In the genomic region with DNA sequence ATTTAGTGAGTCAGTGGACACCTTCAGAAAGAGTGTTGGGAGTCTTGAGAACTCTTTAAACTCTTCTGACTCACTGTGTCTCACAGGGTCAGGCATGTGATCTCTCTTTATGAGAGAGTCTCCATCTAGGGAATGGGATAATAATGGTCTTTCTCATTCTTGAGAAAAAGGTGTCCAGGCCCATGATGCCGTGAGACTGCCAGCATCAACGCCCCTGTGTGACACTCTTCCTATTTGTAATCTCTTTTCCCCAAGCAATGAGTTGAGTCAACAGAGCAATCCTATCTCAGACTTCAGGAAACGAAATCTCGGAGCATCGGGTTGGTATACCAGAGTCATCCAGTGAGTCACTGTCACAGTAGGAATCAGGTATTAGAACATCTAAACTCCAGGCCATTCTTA, we compare ENCODE assay signal across 23 cellular contexts.
A peak's percentile ranks its signal among the peaks of the same experiment; 100 is the strongest.
DNase-seq lines count a peak whose midpoint lies in the region; ATAC-seq and TF ChIP-seq lines count a peak whose summit lies in the region.
"Had no signal": no experiment of that assay in that cellular context is flagged by ENCODE, and none has a peak within 500 bp of the region (broad histone marks: within the 10 kb centered on the region; RNA-seq: fewer than 3 reads in every experiment).

No MANE protein-coding gene starts in this region.

- TF ChIP-seq POLR2A in tibial nerve (IDR thresholded peaks at IDR 0.05) = no peak

- no peaks in the 10 kb centered on the region for H3K9me3 ChIP-seq in tibial nerve
- H3K9me3 ChIP-seq: ascending aorta, gastroesophageal sphincter, left lung, uterus had no signal

- no peaks in the 10 kb centered on the region for H3K27me3 ChIP-seq in tibial nerve
- H3K27me3 ChIP-seq: ascending aorta, left lung, uterus had no signal

- no peaks in the 10 kb centered on the region for H3K36me3 ChIP-seq in tibial nerve
- H3K36me3 ChIP-seq: ascending aorta, gastroesophageal sphincter, left lung, uterus had no signal

- TF ChIP-seq EP300 in tibial nerve (IDR thresholded peaks at IDR 0.05) = no peak

- no peak for ATAC-seq in GM18498 (IDR thresholded peaks at IDR 0.05; ENCODE audit: unreplicated experiment)
- ATAC-seq: activated T-cell treated with anti-CD3 and anti-CD28 coated beads, Interleukin-2, amount 50 U/mL, for 4 hours; gastroesophageal sphincter; K562; left lung; WTC11 had no signal

- in situ Hi-C loops in astrocyte of the spinal cord (cut with HindIII; ENCODE audit: low sequenced_read_pairs) = no loop called here

- WGBS in tibial nerve, 2 donors = 91 to 94% methylated on average over 5 of the region's 5 CpGs

- TF ChIP-seq CTCF in AG09309 (IDR thresholded peaks at IDR 0.05; ENCODE audit: control insufficient read depth, insufficient read depth, low read depth, low read length, missing control alignments) (no peak), astrocyte of the spinal cord (IDR thresholded peaks at IDR 0.05; ENCODE audit: low read depth, low read length) (no peak), tibial nerve (IDR thresholded peaks at IDR 0.05) (no peak)

- DNase-seq in AG09309 (ENCODE audit: low read depth) (peak; percentile 7), M059J (ENCODE audit: low read depth) (peak; percentile 85), astrocyte of the spinal cord (ENCODE audit: low read depth, low spot score) (peak; percentile 36), islet precursor cell (peak; percentile 62), tibial nerve (ENCODE audit: low spot score in 2 of 2) (no peak), SW480 (ENCODE audit: low spot score) (no peak)
- no peak for DNase-seq in activated CD4-positive, alpha-beta T cell treated with anti-CD3 and anti-CD28 coated beads for 4 hours
- DNase-seq: activated naive CD4-positive, alpha-beta T cell treated with anti-CD3 and anti-CD28 coated beads, Interleukin-2, amount 10 ng/mL, durations not matched to agents 7 days and 5 days; activated T-cell treated with anti-CD3 and anti-CD28 coated beads, Interleukin-2, amount 50 U/mL, for 4 hours; DMS153; left lung; NCI-H1048; NCI-H1930; NK-92 treated with Interleukin-12 subunit alpha and Interleukin-12 subunit beta, amount 100 ng/mL, for 24 hours; SHP77; T-helper 1 cell; uterus had no signal

- H3K27ac ChIP-seq in tibial nerve = no peak overlapping the region
- H3K27ac ChIP-seq: ascending aorta, C4-2B, gastroesophageal sphincter, left lung, uterus had no signal

- no peaks in the 10 kb centered on the region for H3K4me1 ChIP-seq in tibial nerve
- H3K4me1 ChIP-seq: ascending aorta, gastroesophageal sphincter, left lung, uterus had no signal

- H3K4me3 ChIP-seq in AG09309 (ENCODE audit: control insufficient read depth, low read depth, low read length) = no peak overlapping the region
- no peak overlapping the region for H3K4me3 ChIP-seq in astrocyte of the spinal cord (ENCODE audit: low read depth, low read length)
- no peak overlapping the region for H3K4me3 ChIP-seq in tibial nerve
- H3K4me3 ChIP-seq: ascending aorta, gastroesophageal sphincter, K562, left lung, uterus had no signal

Comparison
In these comparisons a context has a peak if more than half of its experiments do, and no peak if none do; other contexts are left out.
1. DNase-seq: peak in AG09309 (single experiment), M059J (single experiment), astrocyte of the spinal cord (single experiment) and islet precursor cell (single experiment); none in activated CD4-positive, alpha-beta T cell treated with anti-CD3 and anti-CD28 coated beads for 4 hours (0 of 2), tibial nerve (0 of 2) and SW480 (single experiment).